In the genomic region with DNA sequence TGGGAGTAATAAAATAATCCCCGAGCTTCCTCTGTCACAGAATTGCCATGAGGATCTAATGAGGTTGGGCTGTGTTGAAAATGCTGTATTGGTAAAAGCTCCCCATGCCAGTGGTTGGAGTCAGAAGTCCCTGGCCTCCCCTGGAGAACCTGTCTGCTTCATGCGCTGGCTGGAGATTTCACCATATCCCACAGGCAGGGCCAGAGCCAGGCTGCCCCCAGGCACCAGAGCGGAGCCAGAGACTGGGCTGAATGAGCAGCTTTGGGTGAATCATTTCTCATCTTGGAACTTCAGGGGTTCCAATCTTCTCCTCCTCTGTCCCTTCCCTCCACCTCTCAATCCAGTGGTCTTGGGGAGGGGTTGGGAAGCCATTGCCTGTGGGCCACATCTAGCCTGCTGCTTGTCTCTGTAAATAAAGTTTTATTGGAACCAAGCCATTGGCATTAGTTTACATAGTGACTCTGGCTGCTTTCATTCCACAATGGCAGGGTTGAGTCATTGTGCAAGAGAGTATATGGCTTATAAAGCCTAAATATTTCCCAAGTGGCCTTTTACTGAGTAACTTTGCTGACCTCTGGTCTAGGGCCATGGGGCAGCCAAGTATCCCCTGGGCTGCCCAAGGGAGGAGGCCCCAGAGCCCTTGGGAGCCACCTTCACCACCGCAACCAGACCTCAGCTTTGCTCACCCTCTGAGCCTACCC, we compare ENCODE assay signal across 15 cellular contexts. TPM values are rescaled to one million over a fixed set of nuclear protein-coding genes. Genes with fewer than 3 reads are reported as not detected.
A peak's percentile ranks its signal among the peaks of the same experiment; 100 is the strongest.
DNase-seq lines count a peak whose midpoint lies in the region; TF ChIP-seq lines count a peak whose summit lies in the region.
"Had no signal": no experiment of that assay in that cellular context is flagged by ENCODE, and none has a peak within 500 bp of the region (broad histone marks: within the 10 kb centered on the region; RNA-seq: fewer than 3 reads in every experiment).

No MANE protein-coding gene starts in this region.

- H3K27ac Mint-ChIP-seq in HFFc6 (peak overlapping the region; percentile 75), type B pancreatic cell (no peak overlapping the region)
- H3K27ac Mint-ChIP-seq: activated CD8-positive, alpha-beta T cell treated with anti-CD3 and anti-CD28 coated beads, Interleukin-2, amount 10 ng/mL, durations not matched to agents 7 days and 5 days; activated T-helper 2 cell treated with anti-CD3 and anti-CD28 coated beads, Interferon-gamma antibody, Interleukin-2, Interleukin-4, amounts not matched to agents 10 μg/mL and 5 μg/mL and 100 μg/mL, durations not matched to agents 14 hours and 24 hours and 36 hours had no signal

- DNase-seq in AG08395 (ENCODE audit: low spot score), result peak; percentile 42
- peak; percentile 69 for DNase-seq in HFFc6
- DNase-seq in fibroblast of villous mesenchyme (ENCODE audit: low read depth), result peak; percentile 41
- DNase-seq in colonic mucosa, result no peak
- no peak for DNase-seq in NCI-H1048 (lab: John Stamatoyannopoulos, UW)
- no peak for DNase-seq in NCI-H2196 treated with DMSO at 0.1 percent for 48 hours (lab: John Stamatoyannopoulos, UW; ENCODE audit: unreplicated experiment)
- DNase-seq in type B pancreatic cell (ENCODE audit: extremely low spot score, unreplicated experiment), result no peak
- DNase-seq: activated CD8-positive, alpha-beta T cell treated with anti-CD3 and anti-CD28 coated beads, Interleukin-2, amount 10 ng/mL, durations not matched to agents 7 days and 5 days; effector CD8-positive, alpha-beta T cell; NCI-H2171; stimulated activated CD4-positive, alpha-beta T cell treated with anti-CD3 and anti-CD28 coated beads, Interleukin-15, amount 100 ng/mL, for 24 hours had no signal

- H3K4me3 Mint-ChIP-seq in HFFc6, result no peak overlapping the region
- no peak overlapping the region for H3K4me3 Mint-ChIP-seq in type B pancreatic cell
- H3K4me3 Mint-ChIP-seq: activated CD8-positive, alpha-beta T cell treated with anti-CD3 and anti-CD28 coated beads, Interleukin-2, amount 10 ng/mL, durations not matched to agents 7 days and 5 days had no signal

- intact Hi-C loops in colonic mucosa (cut with DNase I), result no loop called here

- no peaks in the 10 kb centered on the region for H3K27me3 ChIP-seq in colonic mucosa

- no peaks in the 10 kb centered on the region for H3K36me3 ChIP-seq in colonic mucosa

- H3K4me1 Mint-ChIP-seq in HFFc6 (ENCODE audit: low read depth) (peaks cover 43% of the 10 kb centered on the region), type B pancreatic cell (ENCODE audit: unreplicated experiment) (peaks cover 45% of the 10 kb centered on the region)

- H3K4me3 ChIP-seq in fibroblast of villous mesenchyme (ENCODE audit: low read depth, low read length), result no peak overlapping the region
- H3K4me3 ChIP-seq in colonic mucosa, result no peak overlapping the region
- H3K4me3 ChIP-seq: SK-N-MC had no signal

- H3K9me3 Mint-ChIP-seq in HFFc6 (no peaks in the 10 kb centered on the region), type B pancreatic cell (no peaks in the 10 kb centered on the region)
- H3K9me3 Mint-ChIP-seq: activated T-helper 2 cell treated with anti-CD3 and anti-CD28 coated beads, Interferon-gamma antibody, Interleukin-2, Interleukin-4, amounts not matched to agents 10 μg/mL and 5 μg/mL and 100 μg/mL, durations not matched to agents 14 hours and 24 hours and 36 hours had no signal

- peaks cover 29% of the 10 kb centered on the region for H3K27me3 Mint-ChIP-seq in HFFc6 (ENCODE audit: insufficient read depth)
- no peaks in the 10 kb centered on the region for H3K27me3 Mint-ChIP-seq in type B pancreatic cell

- TF ChIP-seq CTCF in HFFc6 (IDR thresholded peaks at IDR 0.05), result no peak
- TF ChIP-seq CTCF in VCaP (conservative IDR thresholded peaks at IDR 0.05), result no peak
- no peak for TF ChIP-seq CTCF in fibroblast of villous mesenchyme (IDR thresholded peaks at IDR 0.05; ENCODE audit: insufficient read depth, low read depth, low read length)
- no peak for TF ChIP-seq CTCF in colonic mucosa (IDR thresholded peaks at IDR 0.05)
- no peak for TF ChIP-seq CTCF in type B pancreatic cell (conservative IDR thresholded peaks at IDR 0.05)

- H3K36me3 Mint-ChIP-seq in HFFc6 (ENCODE audit: low read depth) (peaks cover 4% of the 10 kb centered on the region; the same call in 1 of the 2 replicates), type B pancreatic cell (peaks cover 3% of the 10 kb centered on the region)

- H3K4me1 ChIP-seq in colonic mucosa, result no peaks in the 10 kb centered on the region
- H3K4me1 ChIP-seq: parathyroid adenoma had no signal

- no peaks in the 10 kb centered on the region for H3K9me3 ChIP-seq in colonic mucosa

- peak overlapping the region; percentile 11; the same call in 1 of the 2 replicates for H3K27ac ChIP-seq in VCaP
- H3K27ac ChIP-seq in colonic mucosa, result no peak overlapping the region
- H3K27ac ChIP-seq: parathyroid adenoma, SK-N-MC had no signal

- no peak overlapping the region for H3K9ac ChIP-seq in colonic mucosa (ENCODE audit: low read depth in 2 of 2, low read length in 2 of 2)
- H3K9ac ChIP-seq: parathyroid adenoma had no signal

RNA-seq across cellular contexts. Expression of a gene that starts 35.2 kb away (rescaled TPM):
- total RNA-seq in HFFc6 (2021; fragmentation: NEBNext Ultra II Directional; extraction: Animal tissue kit (Norgen Biotek cat#: 25700)), result not detected
- total RNA-seq in fibroblast of villous mesenchyme (not detected in 2 replicates), colonic mucosa (1 to 10 TPM in 1 of 2 donors, under 1 TPM in 1; 0.54 to 1.3 TPM), type B pancreatic cell (ENCODE audit: low replicate concordance) (3.2 and 10.0 TPM in 2 replicates)
- total RNA-seq: activated CD8-positive, alpha-beta T cell treated with anti-CD3 and anti-CD28 coated beads, Interleukin-2, amount 10 ng/mL, durations not matched to agents 7 days and 5 days had no signal

RNA-seq across cellular contexts. Expression of a gene that starts 37.1 kb away (rescaled TPM):
- under 1 TPM in 3 of 6 experiments, not detected in 3; 0.05 to 0.21 (median 0.11) TPM for total RNA-seq in HFFc6 (2021; fragmentation: NEBNext Ultra II Directional; extraction: Animal tissue kit (Norgen Biotek cat#: 25700))
- total RNA-seq in fibroblast of villous mesenchyme (0.43 and 2.6 TPM in 2 replicates), colonic mucosa (10 to 100 TPM in 1 of 2 donors, 1 to 10 TPM in 1; 8.5 to 28.4 TPM), type B pancreatic cell (ENCODE audit: low replicate concordance) (26.5 and 37.5 TPM in 2 replicates)
- total RNA-seq: activated CD8-positive, alpha-beta T cell treated with anti-CD3 and anti-CD28 coated beads, Interleukin-2, amount 10 ng/mL, durations not matched to agents 7 days and 5 days had no signal

Comparison
In these comparisons a context has a peak if more than half of its experiments do, and no peak if none do; other contexts are left out.
1. DNase-seq: peak in AG08395 (single experiment), HFFc6 (single experiment) and fibroblast of villous mesenchyme (single experiment); none in colonic mucosa (single experiment), NCI-H1048 (single experiment), NCI-H2196 treated with DMSO at 0.1 percent for 48 hours (single experiment) and type B pancreatic cell (single experiment).